ENCODE assay signal across 11 cellular contexts in genomic region chr11:13009921-13010736, GRCh38. TPM values are rescaled to one million over a fixed set of nuclear protein-coding genes. Genes with fewer than 3 reads are reported as not detected.
A peak's percentile ranks its signal among the peaks of the same experiment; 100 is the strongest.
DNase-seq lines count a peak whose midpoint lies in the region; ATAC-seq and TF ChIP-seq lines count a peak whose summit lies in the region.
"Had no signal": no experiment of that assay in that cellular context is flagged by ENCODE, and none has a peak within 500 bp of the region (broad histone marks: within the 10 kb centered on the region; RNA-seq: fewer than 3 reads in every experiment).

No MANE protein-coding gene starts in this region.

- H3K27me3 Mint-ChIP-seq in activated naive CD4-positive, alpha-beta T cell treated with anti-CD3 and anti-CD28 coated beads for 36 hours (ENCODE audit: low read depth) = peaks cover 72% of the 10 kb centered on the region

- peaks cover 7% of the 10 kb centered on the region for H3K4me1 ChIP-seq in RWPE2 (ENCODE audit: insufficient read depth, poor library complexity, severe bottlenecking)
- H3K4me1 ChIP-seq in right cardiac atrium (ENCODE audit: control insufficient read depth, insufficient read depth, low read length) = no peaks in the 10 kb centered on the region

- H3K27me3 ChIP-seq in RWPE2 (ENCODE audit: insufficient read depth, poor library complexity, severe bottlenecking) (peaks cover 15% of the 10 kb centered on the region), right cardiac atrium (ENCODE audit: control insufficient read depth, insufficient read depth) (no peaks in the 10 kb centered on the region)

- no peaks in the 10 kb centered on the region for H3K9me3 ChIP-seq in RWPE2 (ENCODE audit: severe bottlenecking)
- no peaks in the 10 kb centered on the region for H3K9me3 ChIP-seq in right cardiac atrium (ENCODE audit: control insufficient read depth, low read length)

- WGBS in right cardiac atrium = 2% methylated on average over 93 of the region's 93 CpGs

- H3K36me3 ChIP-seq in RWPE2 (ENCODE audit: low read depth) = no peaks in the 10 kb centered on the region

- H3K4me3 Mint-ChIP-seq in activated naive CD4-positive, alpha-beta T cell treated with anti-CD3 and anti-CD28 coated beads for 36 hours = no peak overlapping the region

- H3K27ac ChIP-seq in RWPE2 (ENCODE audit: poor library complexity, severe bottlenecking) (no peak overlapping the region), right cardiac atrium (ENCODE audit: low read length) (no peak overlapping the region)

- peaks cover 9% of the 10 kb centered on the region for H3K4me1 Mint-ChIP-seq in activated naive CD4-positive, alpha-beta T cell treated with anti-CD3 and anti-CD28 coated beads for 36 hours (ENCODE audit: low read depth)

- peak overlapping the region; percentile 27 for H3K4me3 ChIP-seq in RWPE2 (ENCODE audit: severe bottlenecking)
- no peak overlapping the region for H3K4me3 ChIP-seq in right cardiac atrium (ENCODE audit: low read length)
- H3K4me3 ChIP-seq in retinal pigment epithelial cell (ENCODE audit: low read length) = peak overlapping the region; percentile 45

- intact Hi-C loops in right cardiac atrium (cut with DNase I) = no loop called here
- intact Hi-C loops in activated naive CD4-positive, alpha-beta T cell treated with anti-CD3 and anti-CD28 coated beads for 36 hours (cut with micrococcal nuclease) = no loop called here

- H3K27ac Mint-ChIP-seq in activated naive CD4-positive, alpha-beta T cell treated with anti-CD3 and anti-CD28 coated beads for 36 hours = no peak overlapping the region
- H3K27ac Mint-ChIP-seq: activated naive CD4-positive, alpha-beta T cell treated with anti-CD3 and anti-CD28 coated beads, Interleukin-2, amount 50 U/mL, for 72 hours had no signal

- peak; percentile 12 for ATAC-seq in GM19438 (IDR thresholded peaks at IDR 0.05; ENCODE audit: low read depth, unreplicated experiment)
- peak; percentile 34 for ATAC-seq in RWPE2 (ENCODE audit: low read depth)
- ATAC-seq in right cardiac atrium = peak; percentile 64 to 67
- ATAC-seq in GM18511 (IDR thresholded peaks at IDR 0.05; ENCODE audit: unreplicated experiment) = no peak

- no peaks in the 10 kb centered on the region for H3K9me3 Mint-ChIP-seq in activated naive CD4-positive, alpha-beta T cell treated with anti-CD3 and anti-CD28 coated beads for 36 hours
- H3K9me3 Mint-ChIP-seq: activated naive CD4-positive, alpha-beta T cell treated with anti-CD3 and anti-CD28 coated beads, Interleukin-2, amount 50 U/mL, for 72 hours had no signal

- peak; percentile 21 for TF ChIP-seq CTCF in RWPE2 (IDR thresholded peaks at IDR 0.05; ENCODE audit: poor library complexity, severe bottlenecking)
- TF ChIP-seq CTCF in retinal pigment epithelial cell (conservative IDR thresholded peaks at IDR 0.05; ENCODE audit: low read depth, low read length) = peak; percentile 6

- no peaks in the 10 kb centered on the region for H3K36me3 Mint-ChIP-seq in activated naive CD4-positive, alpha-beta T cell treated with anti-CD3 and anti-CD28 coated beads for 36 hours (ENCODE audit: low read depth)

- DNase-seq in RWPE2 (ENCODE audit: low spot score) = peak; percentile 61
- DNase-seq in right cardiac atrium = peak; percentile 20 to 65 (median 62)
- no peak for DNase-seq in retinal pigment epithelial cell (ENCODE audit: low read depth)
- DNase-seq in GOT3 (lab: John Stamatoyannopoulos, UW) = no peak
- DNase-seq in activated naive CD4-positive, alpha-beta T cell treated with anti-CD3 and anti-CD28 coated beads for 36 hours = no peak
- no peak for DNase-seq in effector CD4-positive, alpha-beta T cell
- DNase-seq: NCI-H187 treated with DMSO at 0.1 percent for 48 hours; stimulated activated CD4-positive, alpha-beta T cell treated with anti-CD3 and anti-CD28 coated beads, Interleukin-12 subunit alpha, Interleukin-12 subunit beta, amount 100 ng/mL, for 4 hours had no signal

- CTCF ChIA-PET in activated naive CD4-positive, alpha-beta T cell treated with anti-CD3 and anti-CD28 coated beads for 36 hours (lab: Charles Lee) = interaction anchor here (0.6 kb wide), 1 partner anchor 452 kb away, joined by 4 read pairs; no protein-coding TSS in a partner anchor

RNA-seq across cellular contexts. Expression of gene RASSF10, which starts 1.0 kb away (rescaled TPM):
- 1 to 10 TPM in 3 of 4 donors, under 1 TPM in 1; 0.50 to 3.1 (median 1.7) TPM for total RNA-seq in right cardiac atrium
- polyA plus RNA-seq in right cardiac atrium = 0.27 TPM
- total RNA-seq in activated naive CD4-positive, alpha-beta T cell treated with anti-CD3 and anti-CD28 coated beads for 36 hours = not detected
- total RNA-seq: activated naive CD4-positive, alpha-beta T cell treated with anti-CD3 and anti-CD28 coated beads, Interleukin-2, amount 50 U/mL, for 72 hours had no signal

Comparison
In these comparisons a context has a peak if more than half of its experiments do, and no peak if none do; other contexts are left out.
1. DNase-seq: peak in RWPE2 (single experiment) and right cardiac atrium (3 of 3); none in retinal pigment epithelial cell (single experiment), GOT3 (single experiment), activated naive CD4-positive, alpha-beta T cell treated with anti-CD3 and anti-CD28 coated beads for 36 hours (single experiment) and effector CD4-positive, alpha-beta T cell (single experiment).